In the genomic region with DNA sequence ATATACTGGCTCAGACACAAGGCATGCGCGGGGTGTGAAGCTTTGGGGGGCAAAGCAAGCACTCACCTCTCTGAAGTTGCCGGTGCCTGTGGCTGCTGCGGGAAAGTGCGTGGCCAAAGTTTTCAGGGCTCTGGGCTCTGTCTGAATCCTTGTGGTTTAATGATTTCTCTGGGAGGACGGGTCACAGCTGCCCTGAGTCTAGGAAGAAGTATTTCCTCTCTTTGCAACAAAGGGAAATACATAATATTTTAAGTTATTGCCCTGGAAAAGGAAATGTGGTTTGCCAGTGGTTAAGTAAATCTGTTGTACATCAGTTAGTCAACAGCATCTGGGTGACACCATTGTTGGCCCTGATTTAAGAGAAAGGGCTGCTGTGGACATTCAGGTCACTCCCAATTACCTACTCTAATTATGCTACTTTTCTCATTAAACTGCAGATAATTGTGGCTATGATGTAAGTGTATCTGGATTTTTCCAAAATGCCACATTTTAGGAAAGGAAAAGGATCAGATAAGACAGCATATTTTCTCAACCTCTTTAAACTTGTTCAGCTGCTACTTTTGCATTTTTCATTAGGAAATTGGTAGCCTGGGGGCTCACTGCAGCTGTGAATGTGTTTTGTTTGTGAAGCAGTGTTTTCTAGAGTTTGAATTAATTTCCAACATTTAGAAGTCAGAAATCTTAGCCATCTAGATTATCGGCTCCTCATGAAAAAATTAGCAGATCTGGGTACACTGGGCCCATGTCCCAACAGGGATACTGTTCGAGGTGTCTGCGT, we compare ENCODE assay signal across 19 cellular contexts. TPM values are rescaled to one million over a fixed set of nuclear protein-coding genes. Genes with fewer than 3 reads are reported as not detected.
A peak's percentile ranks its signal among the peaks of the same experiment; 100 is the strongest.
DNase-seq lines count a peak whose midpoint lies in the region; ATAC-seq and TF ChIP-seq lines count a peak whose summit lies in the region.
"Had no signal": no experiment of that assay in that cellular context is flagged by ENCODE, and none has a peak within 500 bp of the region (broad histone marks: within the 10 kb centered on the region; RNA-seq: fewer than 3 reads in every experiment).

No MANE protein-coding gene starts in this region.

- H3K4me3 Mint-ChIP-seq in effector memory CD8-positive, alpha-beta T cell: no peak overlapping the region
- no peak overlapping the region for H3K4me3 Mint-ChIP-seq in Calu3 (ENCODE audit: low read depth, unreplicated experiment)

- TF ChIP-seq CTCF in choroid plexus epithelial cell (conservative IDR thresholded peaks at IDR 0.05; ENCODE audit: low read depth, low read length): no peak
- no peak for TF ChIP-seq CTCF in Calu3 (IDR thresholded peaks at IDR 0.05; ENCODE audit: unreplicated experiment)

- H3K27ac ChIP-seq in mesodermal cell (ENCODE audit: low read depth, low read length, severe bottlenecking): peak overlapping the region; percentile 66
- H3K27ac ChIP-seq in substantia nigra (ENCODE audit: low read depth, low read length, poor library complexity, severe bottlenecking): no peak overlapping the region
- H3K27ac ChIP-seq: C4-2B, coronary artery, left lung, pancreas had no signal

- H3K9me3 Mint-ChIP-seq in effector memory CD8-positive, alpha-beta T cell: peaks cover 3 to 10% of the 10 kb centered on the region in 2 donors
- no peaks in the 10 kb centered on the region for H3K9me3 Mint-ChIP-seq in Calu3 (ENCODE audit: low read depth, unreplicated experiment)

- H3K9me3 ChIP-seq in mesodermal cell (ENCODE audit: control insufficient read depth, low read length): no peaks in the 10 kb centered on the region
- H3K9me3 ChIP-seq: pancreas had no signal

- ATAC-seq in GM19351 (IDR thresholded peaks at IDR 0.05; ENCODE audit: unreplicated experiment): no peak
- ATAC-seq in effector memory CD8-positive, alpha-beta T cell (replicated peaks): no peak
- ATAC-seq: K562, left lung, pancreas, PC-3 had no signal

- DNase-seq in AG20443 (ENCODE audit: low spot score): peak; percentile 38
- DNase-seq in KBM-7: peak; percentile 20
- DNase-seq in choroid plexus epithelial cell (ENCODE audit: low read depth): peak; percentile 26
- no peak for DNase-seq in effector memory CD8-positive, alpha-beta T cell
- DNase-seq in Calu3: no peak
- DNase-seq in substantia nigra (lab: John Stamatoyannopoulos, UW): no peak
- DNase-seq: activated naive CD4-positive, alpha-beta T cell treated with anti-CD3 and anti-CD28 coated beads, Interleukin-2, amount 50 U/mL, for 16 hours; GF-D8; left lung; pancreas; PC-3; stimulated activated CD4-positive, alpha-beta T cell treated with anti-CD3 and anti-CD28 coated beads, Interleukin-2, amount 100 ng/mL, for 48 hours; stimulated activated naive CD4-positive, alpha-beta T cell treated with Interleukin-2 at 50 U/mL for 16 hours; T-helper 9 cell had no signal

- intact Hi-C loops in Calu3 (cut with micrococcal nuclease; ENCODE audit: unreplicated experiment): no loop called here

- no peak overlapping the region for H3K27ac Mint-ChIP-seq in effector memory CD8-positive, alpha-beta T cell
- no peak overlapping the region for H3K27ac Mint-ChIP-seq in Calu3 (ENCODE audit: unreplicated experiment)

- in situ Hi-C loops in KBM-7 (cut with MboI; ENCODE audit: low pct_unique_long_range_greater_than_20kb, low sequenced_read_pairs): no loop called here

- H3K4me3 ChIP-seq in choroid plexus epithelial cell (ENCODE audit: low read depth, low read length) (peak overlapping the region; percentile 12), mesodermal cell (ENCODE audit: extremely low read depth, insufficient read depth, low read length, poor library complexity, severe bottlenecking) (no peak overlapping the region)
- H3K4me3 ChIP-seq: coronary artery, K562, left lung, pancreas had no signal

- H3K36me3 ChIP-seq in mesodermal cell (ENCODE audit: control insufficient read depth, insufficient read depth, low read length): no peaks in the 10 kb centered on the region
- H3K36me3 ChIP-seq: left lung, pancreas had no signal

- peaks cover 20% of the 10 kb centered on the region for H3K4me1 ChIP-seq in mesodermal cell (ENCODE audit: control insufficient read depth, insufficient read depth, low read length, poor library complexity, severe bottlenecking)
- H3K4me1 ChIP-seq: left lung, pancreas had no signal

- peaks cover 38 to 62% of the 10 kb centered on the region in 2 donors for H3K27me3 Mint-ChIP-seq in effector memory CD8-positive, alpha-beta T cell
- no peaks in the 10 kb centered on the region for H3K27me3 Mint-ChIP-seq in Calu3 (ENCODE audit: unreplicated experiment)

- 64 to 87% methylated on average over 6 to 7 of the region's 9 CpGs for WGBS in mesodermal cell (ENCODE audit: insufficient coverage in 2 of 2), 2 experiments

- no TSS peak for BruUV-seq in Calu3 (replicated peaks; lab: Mats Ljungman, UMichigan)

- no peaks in the 10 kb centered on the region for H3K36me3 Mint-ChIP-seq in effector memory CD8-positive, alpha-beta T cell (ENCODE audit: insufficient read depth)
- no peaks in the 10 kb centered on the region for H3K36me3 Mint-ChIP-seq in Calu3 (ENCODE audit: insufficient read depth, unreplicated experiment)

- peaks cover 0 to 1% of the 10 kb centered on the region in 2 donors for H3K4me1 Mint-ChIP-seq in effector memory CD8-positive, alpha-beta T cell (ENCODE audit: low read depth in 2 of 2)
- H3K4me1 Mint-ChIP-seq in Calu3 (ENCODE audit: low read depth, unreplicated experiment): peaks cover 6% of the 10 kb centered on the region

- CTCF ChIA-PET in Calu3 (lab: Charles Lee): no interaction called here

RNA-seq across cellular contexts. Expression of gene ZDBF2, which starts 56.5 kb away (rescaled TPM):
- 18.3 TPM for polyA plus RNA-seq in mesodermal cell (2013, experiment 1 of 2)
- polyA plus RNA-seq in mesodermal cell (2013, experiment 2 of 2): 16.8 TPM
- 0.15 TPM in 1 of 2 replicates, not detected in the other for total RNA-seq in Calu3 (2022)

RNA-seq across cellular contexts. Expression of gene EEF1B2, which starts 58.2 kb away (rescaled TPM):
- 717 TPM for polyA plus RNA-seq in mesodermal cell (2013, experiment 1 of 2)
- 772 TPM for polyA plus RNA-seq in mesodermal cell (2013, experiment 2 of 2)
- 340 and 415 TPM in 2 replicates for total RNA-seq in Calu3 (2022)

RNA-seq across cellular contexts. Expression of gene NDUFS1, which starts 58.7 kb away (rescaled TPM):
- 86.5 TPM for polyA plus RNA-seq in mesodermal cell (2013, experiment 1 of 2)
- polyA plus RNA-seq in mesodermal cell (2013, experiment 2 of 2): 74.4 TPM
- 79.2 and 81.0 TPM in 2 replicates for total RNA-seq in Calu3 (2022)

Comparison
In these comparisons a context has a peak if more than half of its experiments do, and no peak if none do; other contexts are left out.
1. DNase-seq: peak in AG20443 (single experiment), KBM-7 (single experiment) and choroid plexus epithelial cell (single experiment); none in effector memory CD8-positive, alpha-beta T cell (0 of 3), Calu3 (single experiment) and substantia nigra (0 of 49).